Comparison of ENCODE assay signal across 8 cellular contexts in the genomic region with DNA sequence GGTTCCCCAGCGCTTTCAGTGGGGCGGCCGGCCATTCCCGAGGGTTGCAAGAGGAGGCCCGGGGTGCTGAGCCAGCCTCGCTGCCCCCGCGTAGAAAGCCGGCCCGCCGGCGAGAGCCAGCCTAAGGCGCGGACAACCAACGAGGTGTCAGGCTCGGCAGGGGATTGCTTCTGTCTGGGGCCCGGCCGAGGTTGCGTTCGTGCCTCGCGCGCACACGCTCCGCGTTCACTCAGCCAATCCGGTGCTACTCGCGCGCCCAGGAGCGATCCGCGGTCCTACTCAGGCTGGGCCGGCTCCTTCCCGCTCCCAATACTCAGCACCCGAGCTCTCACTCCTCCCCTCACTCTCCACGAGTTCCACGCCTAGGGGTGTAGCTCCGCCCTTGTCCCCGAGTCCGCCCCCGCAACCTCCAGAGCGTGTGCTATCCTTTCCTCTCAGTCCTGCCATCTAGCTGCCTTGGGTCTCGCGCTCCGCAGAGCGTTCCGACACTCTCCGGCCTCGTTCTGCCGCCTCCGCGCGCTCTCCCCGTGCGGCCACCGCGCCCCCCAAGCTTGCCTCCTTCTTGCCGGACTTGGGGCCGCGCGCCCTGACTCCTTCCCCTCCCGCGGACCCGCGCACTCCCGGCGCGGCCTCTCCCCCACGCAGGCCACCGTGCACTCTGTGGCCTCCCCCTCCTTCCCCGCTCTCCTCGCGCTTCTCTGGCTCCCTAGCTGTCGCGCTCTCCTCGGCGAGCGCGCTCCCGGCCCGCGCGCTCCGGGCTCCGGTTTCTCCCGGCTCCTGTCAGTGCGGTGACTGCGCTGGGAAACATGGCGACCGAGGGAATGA. TPM values are rescaled to one million over a fixed set of nuclear protein-coding genes. Genes with fewer than 3 reads are reported as not detected.
A peak's percentile ranks its signal among the peaks of the same experiment; 100 is the strongest.
DNase-seq lines count a peak whose midpoint lies in the region; ATAC-seq and TF ChIP-seq lines count a peak whose summit lies in the region.

Gene GPHN (plus strand): TSS at position 426 of the 825 bp plus-strand sequence.

- H3K27ac ChIP-seq in adrenal gland: peak within 1 kb of the TSS; percentile 71 to 96 (median 90)
- H3K27ac ChIP-seq in heart left ventricle: peak within 1 kb of the TSS; percentile 88 to 97 (median 94)
- H3K27ac ChIP-seq in upper lobe of left lung: peak within 1 kb of the TSS; percentile 86 to 93 (median 92)

- peak; percentile 83 for ATAC-seq in HG02588 (IDR thresholded peaks at IDR 0.05; ENCODE audit: unreplicated experiment)
- ATAC-seq in heart left ventricle: peak; percentile 98 to 99 (median 98)
- peak; percentile 98 to 99 for ATAC-seq in upper lobe of left lung (ENCODE audit: low FRiP score in 2 of 2)

- intact Hi-C loops in adrenal gland (cut with DNase I): no loop called here
- intact Hi-C loops in heart left ventricle (cut with DNase I): loop anchor here in 3 of 10 donors (2.0 to 10.0 kb wide), 5 partner anchors 59 to 854 kb away; partner anchors contain the start of genes EIF2S1 (in 1 of the 3) and PALS1 (in 1 of the 3)
- intact Hi-C loops in posterior cingulate gyrus (cut with DNase I): loop anchor here (1.0 kb wide), 1 partner anchor 733 kb away; the partner anchor contains the start of gene PALS1

- no peak for TF ChIP-seq EP300 in upper lobe of left lung (IDR thresholded peaks at IDR 0.05)

- H3K4me3 ChIP-seq in adrenal gland: peak within 1 kb of the TSS; percentile 55 to 90 (median 70)
- H3K4me3 ChIP-seq in heart left ventricle: peak within 1 kb of the TSS; percentile 78 to 97 (median 89)
- H3K4me3 ChIP-seq in upper lobe of left lung: peak within 1 kb of the TSS; percentile 75 to 95 (median 92)

- peak; percentile 58 to 90 for TF ChIP-seq POLR2A in adrenal gland (IDR thresholded peaks at IDR 0.05)
- TF ChIP-seq POLR2A in heart left ventricle (IDR thresholded peaks at IDR 0.05): peak in 1 of 2 donors; percentile 75
- TF ChIP-seq POLR2A in upper lobe of left lung (IDR thresholded peaks at IDR 0.05): peak in 3 of 4 donors; percentile 31 to 92 (median 82)

- TF ChIP-seq CTCF in GM10248 (IDR thresholded peaks at IDR 0.05; ENCODE audit: control extremely low read depth, extremely low read depth, low read depth, missing control alignments): peak; percentile 21
- TF ChIP-seq CTCF in adrenal gland (IDR thresholded peaks at IDR 0.05): peak in 2 of 6 experiments; percentile 10 to 19
- peak in 11 of 12 donors; percentile 15 to 79 (median 37) for TF ChIP-seq CTCF in heart left ventricle (IDR thresholded peaks at IDR 0.05)
- TF ChIP-seq CTCF in upper lobe of left lung (IDR thresholded peaks at IDR 0.05): peak in 4 of 6 experiments; percentile 19 to 48 (median 36)

- no peaks in the 10 kb centered on the region for H3K36me3 ChIP-seq in adrenal gland (replicated peaks in 1 of 2)
- no peaks in the 10 kb centered on the region for H3K36me3 ChIP-seq in heart left ventricle
- H3K36me3 ChIP-seq in upper lobe of left lung: no peaks in the 10 kb centered on the region

- WGBS in adrenal gland, 4 donors: 1% methylated on average over 28 to 91 of the region's 91 CpGs
- 0 to 1% (median 0%) methylated on average over 69 to 91 of the region's 91 CpGs for WGBS in heart left ventricle, 4 donors
- 1% methylated on average over 81 of the region's 91 CpGs; no CpG with 5 or more reads in 1 of the 2 donors for WGBS in upper lobe of left lung, 2 donors

- peak; percentile 91 for DNase-seq in GM10248 (ENCODE audit: extremely low spot score)
- DNase-seq in NCI-H1105 (lab: John Stamatoyannopoulos, UW): peak; percentile 96
- DNase-seq in T-helper 1 cell: peak; percentile 70 to 96 (median 80)
- DNase-seq in adrenal gland: peak; percentile 94 to 98 (median 97)
- DNase-seq in heart left ventricle: peak; percentile 96 to 98 (median 97)
- DNase-seq in posterior cingulate gyrus: peak; percentile 93 to 99 (median 96)
- DNase-seq in upper lobe of left lung: peak; percentile 97 to 98

- CTCF ChIA-PET in GM10248 (lab: Yijun Ruan, JAX): interaction anchor here (1.1 to 3.2 kb wide), 5 partner anchors 10 to 852 kb away, joined by 3 to 22 read pairs (median 6); partner anchors contain the start of genes ATP6V1D and EIF2S1

- POLR2A ChIA-PET in GM10248 (lab: Yijun Ruan, JAX): interaction anchor here (0.6 to 1.2 kb wide), 6 partner anchors 10 to 852 kb away, joined by 3 to 5 read pairs (median 4); partner anchors contain the start of gene ATP6V1D

- H3K9me3 ChIP-seq in adrenal gland (replicated peaks in 1 of 3) (no peaks in the 10 kb centered on the region), heart left ventricle (no peaks in the 10 kb centered on the region), upper lobe of left lung (no peaks in the 10 kb centered on the region)

- H3K27me3 ChIP-seq in adrenal gland (no peaks in the 10 kb centered on the region), heart left ventricle (no peaks in the 10 kb centered on the region), upper lobe of left lung (no peaks in the 10 kb centered on the region)

- H3K4me1 ChIP-seq in adrenal gland (replicated peaks in 1 of 2) (peaks cover 0 to 15% of the 10 kb centered on the region in 2 donors), heart left ventricle (peaks cover 0 to 42% (median 28%) of the 10 kb centered on the region in 12 donors), upper lobe of left lung (peaks cover 8 to 20% (median 11%) of the 10 kb centered on the region in 4 donors)

RNA-seq across cellular contexts. Expression of gene GPHN, which starts in this region (rescaled TPM):
- total RNA-seq in adrenal gland (10 to 100 TPM; 12.5 to 24.4 (median 23.3) TPM), heart left ventricle (10 to 100 TPM; 17.7 to 37.1 (median 30.1) TPM), upper lobe of left lung (10 to 100 TPM; 24.4 to 45.1 (median 31.5) TPM)
- polyA plus RNA-seq in adrenal gland (10 to 100 TPM; 24.3 to 41.0 (median 34.3) TPM), heart left ventricle (10 to 100 TPM; 15.2 to 34.7 TPM)

Comparison
In these comparisons a context has a peak if more than half of its experiments do, and no peak if none do; other contexts are left out.
1. Peak in every context shown above with its lines: DNase-seq, ATAC-seq, H3K4me3 ChIP-seq and H3K27ac ChIP-seq.